ENCODE assay signal across 15 cellular contexts in the genomic region with DNA sequence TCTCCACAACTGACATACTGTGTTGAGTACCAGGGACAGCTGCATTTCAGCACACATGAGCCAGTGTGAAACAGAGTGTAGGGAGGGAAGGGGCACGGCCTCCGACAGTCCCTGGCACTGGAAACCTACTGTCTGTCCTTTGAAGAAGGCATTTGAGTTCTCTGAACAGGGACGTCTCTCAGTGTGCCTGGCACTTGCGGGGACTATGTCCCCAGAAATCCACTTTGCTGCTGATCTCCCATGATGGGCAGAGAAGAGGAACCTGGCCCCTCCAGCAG. TPM values are rescaled to one million over a fixed set of nuclear protein-coding genes. Genes with fewer than 3 reads are reported as not detected.
DNase-seq lines count a peak whose midpoint lies in the region; ATAC-seq and TF ChIP-seq lines count a peak whose summit lies in the region.
"Had no signal": no experiment of that assay in that cellular context is flagged by ENCODE, and none has a peak within 500 bp of the region (broad histone marks: within the 10 kb centered on the region; RNA-seq: fewer than 3 reads in every experiment).

No MANE protein-coding gene starts in this region.

- no peaks in the 10 kb centered on the region for H3K36me3 ChIP-seq in Caco-2 (ENCODE audit: control insufficient read depth, insufficient read depth, low read length)
- H3K36me3 ChIP-seq in HUES64 (ENCODE audit: insufficient read depth, low read length) = no peaks in the 10 kb centered on the region
- no peaks in the 10 kb centered on the region for H3K36me3 ChIP-seq in duodenal mucosa (ENCODE audit: control insufficient read depth in 1 of 2, insufficient read depth in 2 of 2, low read length in 2 of 2)
- no peaks in the 10 kb centered on the region for H3K36me3 ChIP-seq in neural progenitor cell
- H3K36me3 ChIP-seq in BE2C = no peaks in the 10 kb centered on the region

- 94% methylated on average over 4 of the region's 4 CpGs for WGBS in HUES64

- H2AFZ ChIP-seq in neural progenitor cell (replicated peaks) = no peak overlapping the region

- no peaks in the 10 kb centered on the region for H3K79me2 ChIP-seq in neural progenitor cell (ENCODE audit: low read depth)

- TF ChIP-seq CTCF in Caco-2 (IDR thresholded peaks at IDR 0.05; ENCODE audit: insufficient read depth in 1 of 2, low read depth in 1 of 2, low read length in 1 of 2, severe bottlenecking in 1 of 2, unreplicated experiment in 1 of 2) (no peak), neural progenitor cell (IDR thresholded peaks at IDR 0.05) (no peak), BE2C (IDR thresholded peaks at IDR 0.05; ENCODE audit: low read depth, low read length) (no peak)

- BruUV-seq in Caco-2 (replicated peaks; lab: Mats Ljungman, UMichigan) = TSS peak; percentile 90

- H3K27me3 Mint-ChIP-seq in Caco-2 (ENCODE audit: insufficient read depth, unreplicated experiment) (no peaks in the 10 kb centered on the region), neural progenitor cell (ENCODE audit: insufficient read depth, low read depth) (peaks cover 19% of the 10 kb centered on the region)

- H4K20me1 ChIP-seq in neural progenitor cell (ENCODE audit: low read depth) = peaks cover 19% of the 10 kb centered on the region

- CTCF ChIA-PET in Caco-2 (lab: Charles Lee) = interaction anchor here (0.8 to 1.5 kb wide), 2 partner anchors 23 to 27 kb away, joined by 3 read pairs; no protein-coding TSS in a partner anchor

- H3K36me3 Mint-ChIP-seq in Caco-2 (ENCODE audit: insufficient read depth, unreplicated experiment) (peaks cover 17% of the 10 kb centered on the region), neural progenitor cell (no peaks in the 10 kb centered on the region)

- H3K27ac ChIP-seq in HUES64 (ENCODE audit: low read depth, low read length) = peak overlapping the region; percentile 37; the same call in 1 of the 2 replicates
- no peak overlapping the region for H3K27ac ChIP-seq in duodenal mucosa (ENCODE audit: low read depth, low read length)
- no peak overlapping the region for H3K27ac ChIP-seq in neural progenitor cell
- H3K27ac ChIP-seq: body of pancreas had no signal

- no peak overlapping the region for H3K4me3 ChIP-seq in Caco-2 (ENCODE audit: low read depth, low read length)
- no peak overlapping the region for H3K4me3 ChIP-seq in HUES64 (ENCODE audit: low read length)
- H3K4me3 ChIP-seq in duodenal mucosa (ENCODE audit: low read depth in 1 of 2, low read length in 2 of 2) = peak overlapping the region; percentile 45 to 55
- no peak overlapping the region for H3K4me3 ChIP-seq in neural progenitor cell
- no peak overlapping the region for H3K4me3 ChIP-seq in BE2C (ENCODE audit: low read depth, low read length)
- H3K4me3 ChIP-seq: body of pancreas, GM12878 had no signal

- H3K27ac Mint-ChIP-seq in Caco-2 (ENCODE audit: unreplicated experiment) (peak overlapping the region; percentile 90), neural progenitor cell (peak overlapping the region; percentile 19)
- H3K27ac Mint-ChIP-seq: activated B cell treated with CpG ODN at 0.5 μM for 24 hours had no signal

- H3K9me3 ChIP-seq in Caco-2 = no peaks in the 10 kb centered on the region
- no peaks in the 10 kb centered on the region for H3K9me3 ChIP-seq in HUES64 (ENCODE audit: insufficient read depth, low read depth, low read length)
- H3K9me3 ChIP-seq in duodenal mucosa (ENCODE audit: control insufficient read depth in 1 of 2, low read length in 2 of 2) = no peaks in the 10 kb centered on the region
- no peaks in the 10 kb centered on the region for H3K9me3 ChIP-seq in neural progenitor cell (ENCODE audit: low read depth)
- no peaks in the 10 kb centered on the region for H3K9me3 ChIP-seq in BE2C
- H3K9me3 ChIP-seq: body of pancreas had no signal

- H3K27me3 ChIP-seq in Caco-2 (replicated peaks; ENCODE audit: control insufficient read depth, insufficient read depth, low read length) (no peaks in the 10 kb centered on the region), HUES64 (ENCODE audit: insufficient read depth, low read length) (no peaks in the 10 kb centered on the region), duodenal mucosa (ENCODE audit: control insufficient read depth in 1 of 2, insufficient read depth in 2 of 2, low read length in 2 of 2) (no peaks in the 10 kb centered on the region), neural progenitor cell (peaks cover 17% of the 10 kb centered on the region), BE2C (no peaks in the 10 kb centered on the region)
- H3K27me3 ChIP-seq: body of pancreas had no signal

- H3K9me3 Mint-ChIP-seq in Caco-2 (ENCODE audit: unreplicated experiment) (no peaks in the 10 kb centered on the region), neural progenitor cell (peaks cover 3% of the 10 kb centered on the region)
- H3K9me3 Mint-ChIP-seq: activated B cell treated with CpG ODN at 0.5 μM for 24 hours had no signal

- H3F3A ChIP-seq in neural progenitor cell (ENCODE audit: low read depth) = peaks cover 10% of the 10 kb centered on the region

- H3K4me3 Mint-ChIP-seq in Caco-2 (ENCODE audit: unreplicated experiment) (peak overlapping the region; percentile 86), neural progenitor cell (no peak overlapping the region)
- H3K4me3 Mint-ChIP-seq: activated B cell treated with CpG ODN at 0.5 μM for 24 hours had no signal

- intact Hi-C loops in Caco-2 (cut with micrococcal nuclease; ENCODE audit: unreplicated experiment) = loop anchor here (1.0 to 10.0 kb wide), 3 partner anchors 36 to 279 kb away; no protein-coding TSS in a partner anchor

- H3K4me1 ChIP-seq in Caco-2 (peaks cover 49% of the 10 kb centered on the region), HUES64 (ENCODE audit: insufficient read depth, low read length) (peaks cover 4% of the 10 kb centered on the region; the same call in 1 of the 2 replicates), duodenal mucosa (ENCODE audit: control insufficient read depth in 1 of 2, insufficient read depth in 2 of 2, low read length in 2 of 2) (peaks cover 41 to 43% of the 10 kb centered on the region in 2 donors), neural progenitor cell (peaks cover 23% of the 10 kb centered on the region), BE2C (no peaks in the 10 kb centered on the region)
- H3K4me1 ChIP-seq: body of pancreas had no signal

- H3K4me2 ChIP-seq in neural progenitor cell = peak overlapping the region; percentile 70

- POLR2A ChIA-PET in Caco-2 (lab: Charles Lee) = no interaction called here

- DNase-seq in Caco-2 (no peak), neural progenitor cell (ENCODE audit: low spot score) (no peak), DMS153 treated with DMSO at 0.1 percent for 48 hours (lab: John Stamatoyannopoulos, UW; ENCODE audit: unreplicated experiment) (no peak), BE2C (no peak)
- DNase-seq: activated B cell treated with CpG ODN at 0.5 μM for 24 hours; body of pancreas; cortex of kidney; GDM1; NCI-H1092; Right ventricle myocardium superior; stimulated activated CD4-positive, alpha-beta T cell treated with anti-CD3 and anti-CD28 coated beads, Interleukin-4, amount 100 ng/mL, for 4 hours had no signal

- peaks cover 43% of the 10 kb centered on the region for H3K4me1 Mint-ChIP-seq in Caco-2 (ENCODE audit: low read depth, unreplicated experiment)
- H3K4me1 Mint-ChIP-seq in neural progenitor cell = peaks cover 36% of the 10 kb centered on the region
- H3K4me1 Mint-ChIP-seq: activated B cell treated with CpG ODN at 0.5 μM for 24 hours had no signal

- no peak for ATAC-seq in GM18867 (IDR thresholded peaks at IDR 0.05; ENCODE audit: unreplicated experiment)
- ATAC-seq: body of pancreas, GM12878 had no signal

- no peak overlapping the region for H3K9ac ChIP-seq in HUES64 (ENCODE audit: low read depth, low read length)
- peak overlapping the region in 1 of 2 donors; percentile 49 for H3K9ac ChIP-seq in duodenal mucosa (ENCODE audit: low read depth in 1 of 2, low read length in 2 of 2)
- H3K9ac ChIP-seq in neural progenitor cell = no peak overlapping the region

RNA-seq across cellular contexts. Expression of gene PLB1, which starts 48.1 kb away (rescaled TPM):
- 2.4 and 2.8 TPM in 2 replicates for total RNA-seq in Caco-2 (2022)
- polyA plus RNA-seq in HUES64 (2013, experiment 1 of 2) = 0.15 TPM
- polyA plus RNA-seq in HUES64 (2013, experiment 2 of 2) = 0.25 TPM
- 0.12 TPM in 1 of 2 replicates, not detected in the other for total RNA-seq in neural progenitor cell (ENCODE audit: low replicate concordance)
- 0.74 TPM for polyA plus RNA-seq in BE2C (2012; ENCODE audit: insufficient read depth, insufficient read length, low read depth)

Comparison
In these comparisons a context has a peak if more than half of its experiments do, and no peak if none do; other contexts are left out.
1. H3K4me3 ChIP-seq: peak in duodenal mucosa (2 of 2); none in Caco-2 (single experiment), HUES64 (single experiment), neural progenitor cell (single experiment) and BE2C (single experiment).